In genomic region chr12:31518680-31519227, GRCh38 we compare ENCODE assay signal across 8 cellular contexts.
DNase-seq lines count a peak whose midpoint lies in the region; ATAC-seq and TF ChIP-seq lines count a peak whose summit lies in the region.

No MANE protein-coding gene starts in this region.

- H3K27me3 Mint-ChIP-seq in endodermal cell (ENCODE audit: insufficient read depth): no peaks in the 10 kb centered on the region
- no peaks in the 10 kb centered on the region for H3K27me3 Mint-ChIP-seq in neural progenitor cell (ENCODE audit: insufficient read depth, low read depth)
- H3K27me3 Mint-ChIP-seq in activated CD4-positive, alpha-beta T cell treated with anti-CD3 and anti-CD28 coated beads for 36 hours: no peaks in the 10 kb centered on the region

- DNase-seq in G401 (ENCODE audit: low spot score) (peak; percentile 73), NCI-H345 treated with DMSO at 0.1 percent for 48 hours (lab: John Stamatoyannopoulos, UW; ENCODE audit: unreplicated experiment) (peak; percentile 15), endodermal cell (peak; percentile 71), neural progenitor cell (ENCODE audit: low spot score) (peak; percentile 57), tibial nerve (ENCODE audit: low spot score in 2 of 2) (no peak)
- DNase-seq in activated CD4-positive, alpha-beta T cell treated with anti-CD3 and anti-CD28 coated beads for 36 hours: no peak

- peaks cover 22% of the 10 kb centered on the region for H4K20me1 ChIP-seq in neural progenitor cell (ENCODE audit: low read depth)

- TF ChIP-seq POLR2A in tibial nerve (IDR thresholded peaks at IDR 0.05): no peak

- 31 to 42% methylated on average over 3 to 4 of the region's 4 CpGs for WGBS in endodermal cell (ENCODE audit: insufficient coverage in 1 of 2, insufficient read length in 1 of 2), 2 experiments
- 21 to 33% methylated on average over 4 of the region's 4 CpGs for WGBS in tibial nerve, 2 donors

- in situ Hi-C loops in G401 (cut with HindIII; ENCODE audit: low sequenced_read_pairs): no loop called here

- no peak overlapping the region for H2AFZ ChIP-seq in neural progenitor cell (replicated peaks)

- no peaks in the 10 kb centered on the region for H3K9me3 Mint-ChIP-seq in endodermal cell
- no peaks in the 10 kb centered on the region for H3K9me3 Mint-ChIP-seq in neural progenitor cell
- H3K9me3 Mint-ChIP-seq in activated CD4-positive, alpha-beta T cell treated with anti-CD3 and anti-CD28 coated beads for 36 hours (ENCODE audit: low read depth): no peaks in the 10 kb centered on the region

- H3K27me3 ChIP-seq in endodermal cell (ENCODE audit: control insufficient read depth, insufficient read depth, low read length, poor library complexity, severe bottlenecking): no peaks in the 10 kb centered on the region
- no peaks in the 10 kb centered on the region for H3K27me3 ChIP-seq in neural progenitor cell
- no peaks in the 10 kb centered on the region for H3K27me3 ChIP-seq in tibial nerve

- H3K4me2 ChIP-seq in neural progenitor cell: peak overlapping the region; percentile 49

- TF ChIP-seq CTCF in endodermal cell (conservative IDR thresholded peaks at IDR 0.05) (no peak), neural progenitor cell (IDR thresholded peaks at IDR 0.05) (no peak), tibial nerve (IDR thresholded peaks at IDR 0.05) (no peak)

- H3K79me2 ChIP-seq in neural progenitor cell (ENCODE audit: low read depth): peaks cover 40% of the 10 kb centered on the region

- H3K36me3 ChIP-seq in endodermal cell (ENCODE audit: control insufficient read depth, insufficient read depth, low read length) (no peaks in the 10 kb centered on the region), neural progenitor cell (no peaks in the 10 kb centered on the region), tibial nerve (no peaks in the 10 kb centered on the region)

- peak overlapping the region; percentile 69 for H3K27ac ChIP-seq in endodermal cell (ENCODE audit: low read depth, low read length)
- peak overlapping the region; percentile 79 for H3K27ac ChIP-seq in neural progenitor cell
- H3K27ac ChIP-seq in tibial nerve: peak overlapping the region in 2 of 4 donors; percentile 11 to 32

- H3K4me3 Mint-ChIP-seq in endodermal cell (no peak overlapping the region), neural progenitor cell (no peak overlapping the region)
- no peak overlapping the region for H3K4me3 Mint-ChIP-seq in activated CD4-positive, alpha-beta T cell treated with anti-CD3 and anti-CD28 coated beads for 36 hours

- peaks cover 23% of the 10 kb centered on the region for H3F3A ChIP-seq in neural progenitor cell (ENCODE audit: low read depth)

- peaks cover 10% of the 10 kb centered on the region for H3K4me1 ChIP-seq in endodermal cell (ENCODE audit: control insufficient read depth, insufficient read depth, low read length)
- peaks cover 41% of the 10 kb centered on the region for H3K4me1 ChIP-seq in neural progenitor cell
- peaks cover 3 to 38% (median 18%) of the 10 kb centered on the region in 4 donors for H3K4me1 ChIP-seq in tibial nerve

- TF ChIP-seq EP300 in tibial nerve (IDR thresholded peaks at IDR 0.05): no peak

- H3K9ac ChIP-seq in endodermal cell (ENCODE audit: extremely low read depth, low read length, poor library complexity, severe bottlenecking): no peak overlapping the region
- H3K9ac ChIP-seq in neural progenitor cell: no peak overlapping the region

- H3K9me3 ChIP-seq in endodermal cell (ENCODE audit: control insufficient read depth, low read length): no peaks in the 10 kb centered on the region
- no peaks in the 10 kb centered on the region for H3K9me3 ChIP-seq in neural progenitor cell (ENCODE audit: low read depth)
- H3K9me3 ChIP-seq in tibial nerve: no peaks in the 10 kb centered on the region

- H3K36me3 Mint-ChIP-seq in endodermal cell (ENCODE audit: low read depth) (no peaks in the 10 kb centered on the region), neural progenitor cell (no peaks in the 10 kb centered on the region)
- H3K36me3 Mint-ChIP-seq in activated CD4-positive, alpha-beta T cell treated with anti-CD3 and anti-CD28 coated beads for 36 hours (ENCODE audit: low read depth): no peaks in the 10 kb centered on the region

- intact Hi-C loops in activated CD4-positive, alpha-beta T cell treated with anti-CD3 and anti-CD28 coated beads for 36 hours (cut with DNase I, micrococcal nuclease): no loop called here

- POLR2A ChIA-PET in activated CD4-positive, alpha-beta T cell treated with anti-CD3 and anti-CD28 coated beads for 36 hours (lab: Charles Lee): no interaction called here

- no peak for ATAC-seq in activated CD4-positive, alpha-beta T cell treated with anti-CD3 and anti-CD28 coated beads for 36 hours
- ATAC-seq in HG03045 (IDR thresholded peaks at IDR 0.05; ENCODE audit: unreplicated experiment) (no peak), HG02885 (IDR thresholded peaks at IDR 0.05; ENCODE audit: poor library complexity, unreplicated experiment) (no peak)

- H3K4me1 Mint-ChIP-seq in endodermal cell (peaks cover 49% of the 10 kb centered on the region), neural progenitor cell (peaks cover 29% of the 10 kb centered on the region)
- H3K4me1 Mint-ChIP-seq in activated CD4-positive, alpha-beta T cell treated with anti-CD3 and anti-CD28 coated beads for 36 hours: no peaks in the 10 kb centered on the region

- no peak overlapping the region for H3K4me3 ChIP-seq in endodermal cell (ENCODE audit: low read length)
- H3K4me3 ChIP-seq in neural progenitor cell: peak overlapping the region; percentile 6
- H3K4me3 ChIP-seq in tibial nerve: no peak overlapping the region

- CTCF ChIA-PET in activated CD4-positive, alpha-beta T cell treated with anti-CD3 and anti-CD28 coated beads for 36 hours (lab: Charles Lee): interaction anchor here (0.7 to 1.1 kb wide), 2 partner anchors 33 to 60 kb away, joined by 3 read pairs; no protein-coding TSS in a partner anchor

- H3K27ac Mint-ChIP-seq in endodermal cell (peak overlapping the region; percentile 27), neural progenitor cell (peak overlapping the region; percentile 92)
- no peak overlapping the region for H3K27ac Mint-ChIP-seq in activated CD4-positive, alpha-beta T cell treated with anti-CD3 and anti-CD28 coated beads for 36 hours

Comparison
In these comparisons a context has a peak if more than half of its experiments do, and no peak if none do; other contexts are left out.
1. DNase-seq: peak in G401 (single experiment), NCI-H345 treated with DMSO at 0.1 percent for 48 hours (single experiment), endodermal cell (single experiment) and neural progenitor cell (single experiment); none in tibial nerve (0 of 2) and activated CD4-positive, alpha-beta T cell treated with anti-CD3 and anti-CD28 coated beads for 36 hours (single experiment).